ENCODE assay signal across 8 cellular contexts in genomic region chr12:106957617-106958016, GRCh38. TPM values are rescaled to one million over a fixed set of nuclear protein-coding genes. Genes with fewer than 3 reads are reported as not detected.
DNase-seq lines count a peak whose midpoint lies in the region; ATAC-seq and TF ChIP-seq lines count a peak whose summit lies in the region.

No MANE protein-coding gene starts in this region.

- H3K4me2 ChIP-seq in skeletal muscle satellite cell (ENCODE audit: low read length), result peak overlapping the region; percentile 98

- CTCF ChIA-PET in Panc1 (lab: Charles Lee), result no interaction called here

- no peaks in the 10 kb centered on the region for H3K9me3 ChIP-seq in Panc1 (ENCODE audit: control insufficient read depth, insufficient read depth, low read depth, low read length)
- no peaks in the 10 kb centered on the region for H3K9me3 ChIP-seq in esophagus squamous epithelium
- H3K9me3 ChIP-seq in skeletal muscle satellite cell (replicated peaks; ENCODE audit: low read length), result no peaks in the 10 kb centered on the region

- no peaks in the 10 kb centered on the region; the same call in none of the 2 replicates for H3K36me3 ChIP-seq in Panc1 (ENCODE audit: control insufficient read depth, insufficient read depth, low read length)
- H3K36me3 ChIP-seq in esophagus squamous epithelium, result no peaks in the 10 kb centered on the region
- peaks cover 19% of the 10 kb centered on the region for H3K36me3 ChIP-seq in skeletal muscle satellite cell (ENCODE audit: insufficient read depth, low read length)

- H3K27ac ChIP-seq in Panc1 (ENCODE audit: low read length), result no peak overlapping the region; the same call in 1 of the 2 replicates
- H3K27ac ChIP-seq in esophagus squamous epithelium, result no peak overlapping the region

- intact Hi-C loops in Panc1 (cut with micrococcal nuclease; ENCODE audit: unreplicated experiment) (no loop called here), esophagus squamous epithelium (cut with DNase I) (loop anchor here (10.0 kb wide), 1 partner anchor 137 kb away; the partner anchor contains the start of gene CRY1), lower leg skin (cut with DNase I; ENCODE audit: low total_unique reads) (no loop called here)

- H3K4me1 ChIP-seq in Panc1 (ENCODE audit: control insufficient read depth, insufficient read depth, low read length), result peaks cover 26% of the 10 kb centered on the region; the same call in 1 of the 2 replicates
- peaks cover 4 to 64% (median 24%) of the 10 kb centered on the region in 3 donors for H3K4me1 ChIP-seq in esophagus squamous epithelium
- H3K4me1 ChIP-seq in skeletal muscle satellite cell (ENCODE audit: control insufficient read depth, insufficient read depth, low read length), result peaks cover 16% of the 10 kb centered on the region

- TF ChIP-seq CTCF in Panc1 (IDR thresholded peaks at IDR 0.05) (no peak), esophagus squamous epithelium (IDR thresholded peaks at IDR 0.05) (no peak), lower leg skin (IDR thresholded peaks at IDR 0.05) (no peak)

- peak overlapping the region; percentile 100 for H3K9ac ChIP-seq in skeletal muscle satellite cell (ENCODE audit: low read depth, low read length)

- no peak for ATAC-seq in Panc1

- no peak for TF ChIP-seq POLR2A in esophagus squamous epithelium (IDR thresholded peaks at IDR 0.05)
- no peak for TF ChIP-seq POLR2A in lower leg skin (IDR thresholded peaks at IDR 0.05)

- BruUV-seq in Panc1 (replicated peaks; lab: Mats Ljungman, UMichigan), result no TSS peak

- DNase-seq in NCI-H1417 (lab: John Stamatoyannopoulos, UW) (peak in 2 of 3 experiments; percentile 17 to 58), NCI-H1417 treated with DMSO at 0.1 percent for 48 hours (lab: John Stamatoyannopoulos, UW) (no peak), Panc1 (ENCODE audit: low read depth, low spot score) (no peak), esophagus squamous epithelium (lab: John Stamatoyannopoulos, UW) (no peak), lower leg skin (ENCODE audit: low spot score in 2 of 2) (no peak), DMS114 treated with DMSO at 0.1 percent for 48 hours (lab: John Stamatoyannopoulos, UW; ENCODE audit: unreplicated experiment) (no peak), NCI-H1048 (lab: John Stamatoyannopoulos, UW) (no peak)

- H3K4me3 ChIP-seq in Panc1 (ENCODE audit: low read depth in 2 of 2, low read length in 2 of 2), result peak overlapping the region; percentile 64 to 84; a peak in 3 of 4 replicates
- H3K4me3 ChIP-seq in esophagus squamous epithelium, result peak overlapping the region; percentile 75 to 89 (median 81)
- H3K4me3 ChIP-seq in skeletal muscle satellite cell (ENCODE audit: low read length), result peak overlapping the region; percentile 90
- no peak overlapping the region for H3K4me3 ChIP-seq in lower leg skin (ENCODE audit: low read depth, poor library complexity, severe bottlenecking)

- in situ Hi-C loops in Panc1 (cut with HindIII; ENCODE audit: low pct_unique_long_range_greater_than_20kb, low sequenced_read_pairs), result no loop called here

- POLR2A ChIA-PET in Panc1 (lab: Charles Lee), result no interaction called here

- WGBS in esophagus squamous epithelium, 2 donors, result 13 to 14% methylated on average over 1 of the region's 1 CpG
- 6 to 18% methylated on average over 1 of the region's 1 CpG for WGBS in lower leg skin, 2 donors

- H3K27me3 ChIP-seq in Panc1 (ENCODE audit: control insufficient read depth, insufficient read depth, low read length), result no peaks in the 10 kb centered on the region
- H3K27me3 ChIP-seq in esophagus squamous epithelium, result no peaks in the 10 kb centered on the region
- no peaks in the 10 kb centered on the region for H3K27me3 ChIP-seq in skeletal muscle satellite cell (ENCODE audit: control insufficient read depth, insufficient read depth, low read length)

RNA-seq across cellular contexts. Expression of gene TMEM263, which starts 1.9 kb away (rescaled TPM):
- total RNA-seq in Panc1 (2021; ENCODE audit: unreplicated experiment), result 35.0 TPM
- 21.3 TPM for polyA plus RNA-seq in Panc1 (2012; ENCODE audit: insufficient read length)
- 10 to 100 TPM in 2 of 4 donors, 1 to 10 TPM in 2; 5.1 to 12.0 (median 8.6) TPM for total RNA-seq in esophagus squamous epithelium
- total RNA-seq in skeletal muscle satellite cell (2012; rRNA removed), result 81.5 and 103 TPM in 2 replicates
- 10 to 100 TPM in 2 of 4 donors, 1 to 10 TPM in 2; 4.6 to 11.9 (median 10.0) TPM for total RNA-seq in lower leg skin

RNA-seq across cellular contexts. Expression of gene MTERF2, which starts 29.3 kb away (rescaled TPM):
- total RNA-seq in Panc1 (2021; ENCODE audit: unreplicated experiment) (10.9 TPM), esophagus squamous epithelium (1 to 10 TPM; 2.7 to 9.5 (median 4.2) TPM), lower leg skin (1 to 10 TPM; 3.7 to 9.8 (median 8.4) TPM)
- polyA plus RNA-seq in Panc1 (2012; ENCODE audit: insufficient read length), result 10.5 TPM
- total RNA-seq in skeletal muscle satellite cell (2012; rRNA removed), result 2.0 and 3.0 TPM in 2 replicates

Comparison
In these comparisons a context has a peak if more than half of its experiments do, and no peak if none do; other contexts are left out.
1. DNase-seq: peak in NCI-H1417 (2 of 3); none in NCI-H1417 treated with DMSO at 0.1 percent for 48 hours (single experiment), Panc1 (single experiment), esophagus squamous epithelium (single experiment), lower leg skin (0 of 2), DMS114 treated with DMSO at 0.1 percent for 48 hours (single experiment) and NCI-H1048 (single experiment).